In genomic region chr2:75960134-75961009, GRCh38 we compare ENCODE assay signal across 20 cellular contexts.
"Had no signal": no experiment of that assay in that cellular context is flagged by ENCODE, and none has a peak within 500 bp of the region (broad histone marks: within the 10 kb centered on the region; RNA-seq: fewer than 3 reads in every experiment).

No MANE protein-coding gene starts in this region.

- H3K9me3 ChIP-seq: lower lobe of right lung, thoracic aorta, upper lobe of left lung had no signal

- H3K27ac ChIP-seq: lower lobe of right lung, thoracic aorta, upper lobe of left lung had no signal

- H3K36me3 ChIP-seq: lower lobe of right lung, thoracic aorta, upper lobe of left lung had no signal

- FAIRE-seq: endometrium, kidney had no signal

- ATAC-seq: activated T-cell treated with anti-CD3 and anti-CD28 coated beads, Interleukin-2, amount 50 U/mL, for 72 hours; left lobe of liver; lower lobe of right lung had no signal

- H3K27me3 ChIP-seq: upper lobe of left lung had no signal

- DNase-seq: activated CD4-positive, alpha-beta memory T cell treated with anti-CD3 and anti-CD28 coated beads, Interleukin-2, amount 10 ng/mL, durations not matched to agents 7 days and 5 days; activated CD4-positive, alpha-beta T cell treated with anti-CD3 and anti-CD28 coated beads for 48 hours; activated CD4-positive, CD25-positive, alpha-beta regulatory T cell; activated effector memory CD4-positive, alpha-beta T cell treated with Interleukin-2 at 50 U/mL for 16 hours; activated naive CD4-positive, alpha-beta T cell treated with anti-CD3 and anti-CD28 coated beads, Interleukin-2, amount 10 ng/mL, durations not matched to agents 7 days and 5 days; activated T-cell treated with anti-CD3 and anti-CD28 coated beads, Interleukin-2, amount 50 U/mL, for 72 hours; amygdala; erythroblast; foreskin fibroblast; kidney; lower lobe of right lung; naive B cell; posterior cingulate gyrus; retina; stimulated activated CD4-positive, alpha-beta T cell treated with anti-CD3 and anti-CD28 coated beads, Interleukin-4, amount 100 ng/mL, for 1 hour; stimulated activated naive CD4-positive, alpha-beta T cell; upper lobe of left lung had no signal

- H3K4me1 ChIP-seq: lower lobe of right lung, upper lobe of left lung had no signal

- H3K4me3 ChIP-seq: lower lobe of right lung, thoracic aorta, upper lobe of left lung had no signal
